ENCODE assay signal across 9 cellular contexts in genomic region chr16:17471745-17472075, GRCh38. TPM values are rescaled to one million over a fixed set of nuclear protein-coding genes. Genes with fewer than 3 reads are reported as not detected.
DNase-seq lines count a peak whose midpoint lies in the region; TF ChIP-seq lines count a peak whose summit lies in the region.
"Had no signal": no experiment of that assay in that cellular context is flagged by ENCODE, and none has a peak within 500 bp of the region (broad histone marks: within the 10 kb centered on the region; RNA-seq: fewer than 3 reads in every experiment).

No MANE protein-coding gene starts in this region.

- 65 to 71% (median 67%) methylated on average over 7 to 8 of the region's 8 CpGs for WGBS in adrenal gland, 4 donors
- 53 to 60% methylated on average over 8 of the region's 8 CpGs for WGBS in tibial nerve, 2 donors

- CTCF ChIA-PET in activated naive CD4-positive, alpha-beta T cell treated with anti-CD3 and anti-CD28 coated beads for 36 hours (lab: Charles Lee), result no interaction called here

- H3K27me3 ChIP-seq in adrenal gland (no peaks in the 10 kb centered on the region), tibial nerve (no peaks in the 10 kb centered on the region)

- H3K4me1 Mint-ChIP-seq in activated naive CD4-positive, alpha-beta T cell treated with anti-CD3 and anti-CD28 coated beads for 36 hours (ENCODE audit: low read depth), result peaks cover 52% of the 10 kb centered on the region
- peaks cover 38% of the 10 kb centered on the region for H3K4me1 Mint-ChIP-seq in mesothelial cell of epicardium

- TF ChIP-seq POLR2A in adrenal gland (IDR thresholded peaks at IDR 0.05), result no peak
- no peak for TF ChIP-seq POLR2A in tibial nerve (IDR thresholded peaks at IDR 0.05)

- no peak overlapping the region for H3K4me3 ChIP-seq in adrenal gland
- no peak overlapping the region for H3K4me3 ChIP-seq in tibial nerve

- TF ChIP-seq CTCF in adrenal gland (IDR thresholded peaks at IDR 0.05), result no peak
- no peak for TF ChIP-seq CTCF in mesothelial cell of epicardium (IDR thresholded peaks at IDR 0.05; ENCODE audit: unreplicated experiment)
- no peak for TF ChIP-seq CTCF in tibial nerve (IDR thresholded peaks at IDR 0.05)

- H3K27ac Mint-ChIP-seq in activated naive CD4-positive, alpha-beta T cell treated with anti-CD3 and anti-CD28 coated beads for 36 hours, result no peak overlapping the region
- peak overlapping the region; percentile 47 for H3K27ac Mint-ChIP-seq in mesothelial cell of epicardium

- intact Hi-C loops in activated naive CD4-positive, alpha-beta T cell treated with anti-CD3 and anti-CD28 coated beads for 36 hours (cut with micrococcal nuclease), result loop anchor here (5.0 kb wide), 1 partner anchor 1444 kb away; no protein-coding TSS in a partner anchor
- intact Hi-C loops in adrenal gland (cut with DNase I), result no loop called here

- H3K36me3 ChIP-seq in adrenal gland (replicated peaks in 1 of 2), result no peaks in the 10 kb centered on the region
- no peaks in the 10 kb centered on the region for H3K36me3 ChIP-seq in tibial nerve

- H3K9me3 Mint-ChIP-seq in activated naive CD4-positive, alpha-beta T cell treated with anti-CD3 and anti-CD28 coated beads for 36 hours, result no peaks in the 10 kb centered on the region
- no peaks in the 10 kb centered on the region for H3K9me3 Mint-ChIP-seq in mesothelial cell of epicardium

- DNase-seq in activated naive CD4-positive, alpha-beta T cell treated with anti-CD3 and anti-CD28 coated beads for 36 hours, result no peak
- DNase-seq in activated naive CD4-positive, alpha-beta T cell (lab: John Stamatoyannopoulos, UW), result no peak
- DNase-seq in adrenal gland (no peak), mesothelial cell of epicardium (ENCODE audit: low spot score in 2 of 2, unreplicated experiment in 2 of 2) (no peak), tibial nerve (ENCODE audit: low spot score in 2 of 2) (no peak), putamen (ENCODE audit: low spot score) (no peak), NAMALWA (ENCODE audit: low spot score) (no peak), NOMO-1 treated with dmso at 0.1 percent for 144 hours (lab: John Stamatoyannopoulos, UW; ENCODE audit: unreplicated experiment) (no peak)
- DNase-seq: activated effector memory CD4-positive, alpha-beta T cell treated with Interleukin-2 at 50 U/mL for 16 hours had no signal

- peak overlapping the region; percentile 65 for H3K4me3 Mint-ChIP-seq in activated naive CD4-positive, alpha-beta T cell treated with anti-CD3 and anti-CD28 coated beads for 36 hours
- peak overlapping the region; percentile 74 for H3K4me3 Mint-ChIP-seq in mesothelial cell of epicardium

- no peak for TF ChIP-seq EP300 in tibial nerve (IDR thresholded peaks at IDR 0.05)

- H3K9me3 ChIP-seq in adrenal gland (replicated peaks in 1 of 3) (no peaks in the 10 kb centered on the region), tibial nerve (no peaks in the 10 kb centered on the region)

- H3K27me3 Mint-ChIP-seq in activated naive CD4-positive, alpha-beta T cell treated with anti-CD3 and anti-CD28 coated beads for 36 hours (ENCODE audit: low read depth), result peaks cover 2% of the 10 kb centered on the region
- peaks cover 22% of the 10 kb centered on the region for H3K27me3 Mint-ChIP-seq in mesothelial cell of epicardium (ENCODE audit: low read depth)

- H3K4me1 ChIP-seq in adrenal gland (replicated peaks in 1 of 2) (peaks cover 0 to 56% of the 10 kb centered on the region in 2 donors), tibial nerve (peaks cover 0 to 57% (median 24%) of the 10 kb centered on the region in 4 donors)

- H3K36me3 Mint-ChIP-seq in activated naive CD4-positive, alpha-beta T cell treated with anti-CD3 and anti-CD28 coated beads for 36 hours (ENCODE audit: low read depth), result peaks cover 2% of the 10 kb centered on the region
- H3K36me3 Mint-ChIP-seq in mesothelial cell of epicardium, result no peaks in the 10 kb centered on the region

- H3K27ac ChIP-seq in adrenal gland (peak overlapping the region in 3 of 5 donors; percentile 90 to 94 (median 91)), tibial nerve (peak overlapping the region; percentile 14 to 94 (median 87))

RNA-seq across cellular contexts. Expression of gene XYLT1, which starts 0.9 kb away (rescaled TPM):
- 1 to 10 TPM; 3.3 to 4.5 TPM for total RNA-seq in activated naive CD4-positive, alpha-beta T cell treated with anti-CD3 and anti-CD28 coated beads for 36 hours
- total RNA-seq in adrenal gland (10 to 100 TPM in 7 of 8 donors, 1 to 10 TPM in 1; 6.6 to 67.6 (median 16.8) TPM), mesothelial cell of epicardium (11.8 to 15.2 TPM (median 13.0 TPM) in 3 replicates), tibial nerve (10 to 100 TPM; 13.8 to 23.1 (median 14.8) TPM)
- 10 to 100 TPM in 1 of 3 donors, 1 to 10 TPM in 2; 1.3 to 27.7 (median 2.7) TPM for polyA plus RNA-seq in adrenal gland
